Comparison of ENCODE assay signal across 8 cellular contexts in the genomic region with DNA sequence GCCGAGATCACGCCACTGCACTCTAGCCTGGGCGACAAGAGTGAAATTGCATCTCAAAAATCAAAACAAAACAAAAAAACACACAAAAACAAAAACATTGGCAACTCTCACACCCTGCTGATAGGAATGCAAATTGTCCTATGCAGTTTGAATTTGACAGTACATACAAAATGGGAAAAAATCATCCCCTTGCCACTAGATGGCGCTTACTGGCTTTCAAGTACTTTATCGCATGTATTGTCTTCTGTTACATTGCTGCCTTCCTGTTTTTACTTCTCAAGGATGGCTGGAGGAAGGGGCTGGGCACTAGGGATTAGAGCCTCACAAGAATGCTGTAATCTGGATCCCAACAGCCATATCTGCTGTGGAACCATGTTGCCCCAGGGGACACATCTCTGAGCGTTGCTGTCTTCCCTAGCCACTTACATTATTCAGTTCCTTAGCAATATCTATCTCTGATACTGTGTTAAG. TPM values are rescaled to one million over a fixed set of nuclear protein-coding genes. Genes with fewer than 3 reads are reported as not detected.
DNase-seq lines count a peak whose midpoint lies in the region; ATAC-seq, FAIRE-seq and TF ChIP-seq lines count a peak whose summit lies in the region.

No MANE protein-coding gene starts in this region.

- H3K4me3 Mint-ChIP-seq in activated T-cell treated with anti-CD3 and anti-CD28 coated beads, Interleukin-2, amount 50 U/mL, for 24 hours: no peak overlapping the region
- H3K4me3 Mint-ChIP-seq in osteocyte (ENCODE audit: unreplicated experiment): no peak overlapping the region

- H3K4me3 ChIP-seq in Jurkat, Clone E6-1 (ENCODE audit: low read length): no peak overlapping the region

- no peak for ATAC-seq in GM21360 (IDR thresholded peaks at IDR 0.05; ENCODE audit: unreplicated experiment)
- ATAC-seq in HG03432 (IDR thresholded peaks at IDR 0.05; ENCODE audit: unreplicated experiment): no peak

- no peaks in the 10 kb centered on the region for H3K9me3 Mint-ChIP-seq in activated T-cell treated with anti-CD3 and anti-CD28 coated beads, Interleukin-2, amount 50 U/mL, for 24 hours
- H3K9me3 Mint-ChIP-seq in osteocyte (ENCODE audit: unreplicated experiment): no peaks in the 10 kb centered on the region

- no peak for FAIRE-seq in frontal cortex (lab: Jason Lieb, UNC)

- H3K4me1 Mint-ChIP-seq in activated T-cell treated with anti-CD3 and anti-CD28 coated beads, Interleukin-2, amount 50 U/mL, for 24 hours (ENCODE audit: low read depth): peaks cover 1% of the 10 kb centered on the region
- peaks cover 12% of the 10 kb centered on the region for H3K4me1 Mint-ChIP-seq in osteocyte (ENCODE audit: unreplicated experiment)

- peak; percentile 86 for TF ChIP-seq CTCF in osteocyte (IDR thresholded peaks at IDR 0.05)

- DNase-seq in DMS79 treated with DMSO at 0.1 percent for 48 hours (lab: John Stamatoyannopoulos, UW): peak; percentile 68
- peak; percentile 91 for DNase-seq in Jurkat, Clone E6-1 (ENCODE audit: low read depth, low spot score)
- peak; percentile 76 for DNase-seq in NOMO-1 treated with DMSO at 0.1 percent for 48 hours (lab: John Stamatoyannopoulos, UW; ENCODE audit: unreplicated experiment)
- peak; percentile 41 for DNase-seq in activated T-cell treated with anti-CD3 and anti-CD28 coated beads, Interleukin-2, amount 50 U/mL, for 24 hours
- DNase-seq in frontal cortex (ENCODE audit: low spot score in 2 of 2): peak; percentile 55 to 69
- no peak for DNase-seq in osteocyte (ENCODE audit: extremely low spot score, unreplicated experiment)

- no peak overlapping the region for H3K27ac Mint-ChIP-seq in activated T-cell treated with anti-CD3 and anti-CD28 coated beads, Interleukin-2, amount 50 U/mL, for 24 hours
- H3K27ac Mint-ChIP-seq in osteocyte (ENCODE audit: unreplicated experiment): no peak overlapping the region

- H3K36me3 Mint-ChIP-seq in activated T-cell treated with anti-CD3 and anti-CD28 coated beads, Interleukin-2, amount 50 U/mL, for 24 hours (ENCODE audit: low read depth): no peaks in the 10 kb centered on the region
- no peaks in the 10 kb centered on the region for H3K36me3 Mint-ChIP-seq in osteocyte (ENCODE audit: unreplicated experiment)

- no peaks in the 10 kb centered on the region for H3K27me3 Mint-ChIP-seq in activated T-cell treated with anti-CD3 and anti-CD28 coated beads, Interleukin-2, amount 50 U/mL, for 24 hours
- no peaks in the 10 kb centered on the region for H3K27me3 Mint-ChIP-seq in osteocyte (ENCODE audit: unreplicated experiment)

RNA-seq across cellular contexts. Expression of gene A4GALT, which starts 59.4 kb away (rescaled TPM):
- not detected for polyA plus RNA-seq in Jurkat, Clone E6-1 (2012; ENCODE audit: insufficient read depth, insufficient read length)
- 0.41 TPM for total RNA-seq in frontal cortex
- total RNA-seq in osteocyte: 29.9 and 32.8 TPM in 2 replicates

Comparison
In these comparisons a context has a peak if more than half of its experiments do, and no peak if none do; other contexts are left out.
1. RNA of gene A4GALT, which starts 59.4 kb away (total RNA-seq): 29.9 to 32.8 TPM in osteocyte; 0.41 TPM in frontal cortex (single experiment); every median in the first group is over 10 times any median in the second.